Comparison of ENCODE assay signal across 19 cellular contexts in genomic region chr19:3539743-3540118, GRCh38. TPM values are rescaled to one million over a fixed set of nuclear protein-coding genes. Genes with fewer than 3 reads are reported as not detected.
"Had no signal": no experiment of that assay in that cellular context is flagged by ENCODE, and none has a peak within 500 bp of the region (broad histone marks: within the 10 kb centered on the region; RNA-seq: fewer than 3 reads in every experiment).

No MANE protein-coding gene starts in this region.

- H3K4me1 Mint-ChIP-seq: activated B cell treated with CpG ODN at 0.5 μM for 24 hours; activated T-helper 17 cell treated with anti-CD3 and anti-CD28 coated beads, Interleukin-2, amount 50 U/mL, for 72 hours; naive thymus-derived CD4-positive, alpha-beta T cell had no signal

- H3K9me3 Mint-ChIP-seq: activated B cell treated with CpG ODN at 0.5 μM for 24 hours; activated CD4-positive, alpha-beta T cell treated with anti-CD3 and anti-CD28 coated beads, Interleukin-2, amount 10 ng/mL, durations not matched to agents 24 days and 14 days; activated T-helper 17 cell treated with anti-CD3 and anti-CD28 coated beads, Interleukin-2, amount 50 U/mL, for 72 hours; stimulated activated memory B cell treated with anti-CD40 and anti-IgM and Interleukin-4, amounts not matched to agents 10 μg/mL and 1 μg/mL and 100 μg/mL, for 72 hours had no signal

- H3K4me3 ChIP-seq: colonic mucosa, esophagus muscularis mucosa, mucosa of descending colon, tibial artery, vagina had no signal

- H3K9me3 ChIP-seq: colonic mucosa, esophagus muscularis mucosa, mucosa of descending colon, tibial artery, vagina had no signal

- H3K4me1 ChIP-seq: colonic mucosa had no signal

- H3K27ac Mint-ChIP-seq: activated B cell treated with CpG ODN at 0.5 μM for 24 hours; activated CD4-positive, alpha-beta T cell treated with anti-CD3 and anti-CD28 coated beads, Interleukin-2, amount 10 ng/mL, durations not matched to agents 24 days and 14 days; activated T-helper 17 cell treated with anti-CD3 and anti-CD28 coated beads, Interleukin-2, amount 50 U/mL, for 72 hours; stimulated activated memory B cell treated with anti-CD40 and anti-IgM and Interleukin-4, amounts not matched to agents 10 μg/mL and 1 μg/mL and 100 μg/mL, for 72 hours had no signal

- H3K27me3 Mint-ChIP-seq: activated B cell treated with CpG ODN at 0.5 μM for 24 hours; activated CD4-positive, alpha-beta T cell treated with anti-CD3 and anti-CD28 coated beads, Interleukin-2, amount 10 ng/mL, durations not matched to agents 24 days and 14 days; activated T-helper 17 cell treated with anti-CD3 and anti-CD28 coated beads, Interleukin-2, amount 50 U/mL, for 72 hours; naive thymus-derived CD4-positive, alpha-beta T cell; stimulated activated memory B cell treated with anti-CD40 and anti-IgM and Interleukin-4, amounts not matched to agents 10 μg/mL and 1 μg/mL and 100 μg/mL, for 72 hours had no signal

- H3K27ac ChIP-seq: colonic mucosa, tibial artery, vagina had no signal

- DNase-seq: activated B cell treated with CpG ODN at 0.5 μM for 24 hours; activated CD4-positive, alpha-beta T cell treated with anti-CD3 and anti-CD28 coated beads, Interleukin-2, amount 10 ng/mL, durations not matched to agents 24 days and 14 days; activated naive CD4-positive, alpha-beta T cell treated with Interleukin-2 at 50 U/mL for 16 hours; colonic mucosa; hippocampal formation; mucosa of descending colon; naive thymus-derived CD4-positive, alpha-beta T cell; retina; stimulated activated CD4-positive, alpha-beta T cell treated with anti-CD3 and anti-CD28 coated beads, Interleukin-2, amount 100 ng/mL, for 48 hours; T-helper 2 cell; tibial artery had no signal

- H3K4me3 Mint-ChIP-seq: activated B cell treated with CpG ODN at 0.5 μM for 24 hours; activated CD4-positive, alpha-beta T cell treated with anti-CD3 and anti-CD28 coated beads, Interleukin-2, amount 10 ng/mL, durations not matched to agents 24 days and 14 days; activated T-helper 17 cell treated with anti-CD3 and anti-CD28 coated beads, Interleukin-2, amount 50 U/mL, for 72 hours; naive thymus-derived CD4-positive, alpha-beta T cell; stimulated activated memory B cell treated with anti-CD40 and anti-IgM and Interleukin-4, amounts not matched to agents 10 μg/mL and 1 μg/mL and 100 μg/mL, for 72 hours had no signal

- FAIRE-seq: keratinocyte, TTC549 had no signal

- ATAC-seq: activated T-helper 17 cell treated with anti-CD3 and anti-CD28 coated beads, Interleukin-2, amount 50 U/mL, for 72 hours; left lobe of liver; mucosa of descending colon; naive thymus-derived CD4-positive, alpha-beta T cell; stimulated activated memory B cell treated with anti-CD40 and anti-IgM and Interleukin-4, amounts not matched to agents 10 μg/mL and 1 μg/mL and 100 μg/mL, for 72 hours had no signal

- H3K27me3 ChIP-seq: colonic mucosa, esophagus muscularis mucosa, tibial artery, vagina had no signal

RNA-seq across cellular contexts. Expression of gene TEKTIP1, which starts 0.8 kb away (rescaled TPM):
- total RNA-seq: esophagus muscularis mucosa, lung microvascular endothelial cell, vagina had no signal
- polyA plus RNA-seq: keratinocyte; naive thymus-derived CD4-positive, alpha-beta T cell had no signal
